Comparison of ENCODE assay signal across 17 cellular contexts in the genomic region with DNA sequence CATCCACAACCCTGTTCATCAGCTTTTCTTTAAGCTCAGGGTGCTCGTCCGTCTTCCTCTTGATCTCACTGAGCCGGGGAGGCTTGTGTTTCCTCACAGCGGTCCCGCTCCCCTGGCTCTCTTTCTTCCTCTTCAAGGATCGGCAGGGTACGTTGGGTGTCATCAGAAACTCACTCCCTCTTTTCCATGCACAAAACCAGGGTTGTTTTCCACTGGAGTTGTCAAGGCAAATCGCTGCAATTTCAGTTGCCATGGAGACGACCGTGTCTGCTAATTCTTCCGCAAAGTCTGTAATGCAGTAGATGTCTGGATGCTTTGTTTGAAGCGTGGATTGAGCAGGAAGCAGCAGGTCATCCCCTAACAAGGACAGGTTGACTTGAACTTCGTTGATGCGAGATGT.
DNase-seq lines count a peak whose midpoint lies in the region; TF ChIP-seq lines count a peak whose summit lies in the region.
"Had no signal": no experiment of that assay in that cellular context is flagged by ENCODE, and none has a peak within 500 bp of the region (broad histone marks: within the 10 kb centered on the region; RNA-seq: fewer than 3 reads in every experiment).

No MANE protein-coding gene starts in this region.

- peaks cover 10% of the 10 kb centered on the region for H3K4me1 Mint-ChIP-seq in brain
- H3K4me1 Mint-ChIP-seq in neural crest cell: peaks cover 4% of the 10 kb centered on the region
- H3K4me1 Mint-ChIP-seq in CD14-positive monocyte: no peaks in the 10 kb centered on the region
- H3K4me1 Mint-ChIP-seq: IgD-negative memory B cell had no signal

- intact Hi-C loops in CD14-positive monocyte (cut with micrococcal nuclease): no loop called here

- peaks cover 0 to 9% (median 4%) of the 10 kb centered on the region in 5 experiments for H3K9me3 Mint-ChIP-seq in brain
- H3K9me3 Mint-ChIP-seq in neural crest cell: peaks cover 7% of the 10 kb centered on the region
- peaks cover 8 to 26% (median 19%) of the 10 kb centered on the region in 7 donors for H3K9me3 Mint-ChIP-seq in CD14-positive monocyte
- H3K9me3 Mint-ChIP-seq: H9 had no signal

- no peak overlapping the region for H3K27ac ChIP-seq in BLaER1 treated with 17β-estradiol and CSF1 and Interleukin-3, amounts not matched to agents 10 nM and 100 nM

- H3K27me3 ChIP-seq in BLaER1 treated with 17β-estradiol and CSF1 and Interleukin-3, amounts not matched to agents 10 nM and 100 nM: no peaks in the 10 kb centered on the region

- H3K4me1 ChIP-seq in BLaER1 treated with 17β-estradiol and CSF1 and Interleukin-3, amounts not matched to agents 10 nM and 100 nM: peaks cover 11 to 27% (median 16%) of the 10 kb centered on the region in 10 experiments

- no peak for TF ChIP-seq CTCF in brain (conservative IDR thresholded peaks at IDR 0.05)
- TF ChIP-seq CTCF in neural crest cell (conservative IDR thresholded peaks at IDR 0.05): no peak
- no peak for TF ChIP-seq CTCF in CD14-positive monocyte (IDR thresholded peaks at IDR 0.05)

- peak; percentile 56 for DNase-seq in Ammon's horn (ENCODE audit: low spot score)
- DNase-seq in neural crest cell (ENCODE audit: low read depth, low spot score): no peak
- DNase-seq in CD14-positive monocyte (ENCODE audit: low spot score): no peak
- DNase-seq in activated CD4-positive, alpha-beta T cell treated with anti-CD3 and anti-CD28 coated beads, Interleukin-2, amount 50 U/mL, for 48 hours: no peak
- no peak for DNase-seq in NCI-H1436 (lab: John Stamatoyannopoulos, UW)
- DNase-seq in activated gamma-delta T cell (lab: John Stamatoyannopoulos, UW): no peak
- DNase-seq: ACHN; Calu3; CD8-positive, alpha-beta T cell; DMS79; GOT3; H9; KBM-7 had no signal

- H3K9me3 ChIP-seq in BLaER1 treated with 17β-estradiol and CSF1 and Interleukin-3, amounts not matched to agents 10 nM and 100 nM (replicated peaks in 1 of 11): peaks cover 0 to 9% (median 0%) of the 10 kb centered on the region in 11 experiments; a peak in 1 of 22 replicates

- H3K4me2 ChIP-seq in BLaER1 treated with 17β-estradiol and CSF1 and Interleukin-3, amounts not matched to agents 10 nM and 100 nM: peak overlapping the region in 6 of 11 experiments; percentile 61 to 76 (median 72); a peak in 8 of 22 replicates

- no peaks in the 10 kb centered on the region for H3K36me3 ChIP-seq in BLaER1 treated with 17β-estradiol and CSF1 and Interleukin-3, amounts not matched to agents 10 nM and 100 nM

- H3K9ac ChIP-seq in BLaER1 treated with 17β-estradiol and CSF1 and Interleukin-3, amounts not matched to agents 10 nM and 100 nM: no peak overlapping the region

- H3K27ac Mint-ChIP-seq in brain (peak overlapping the region in 3 of 5 experiments; percentile 12 to 91 (median 53)), neural crest cell (ENCODE audit: unreplicated experiment) (peak overlapping the region; percentile 58), CD14-positive monocyte (no peak overlapping the region)
- H3K27ac Mint-ChIP-seq: CD8-positive, alpha-beta T cell; IgD-negative memory B cell had no signal

- H4K20me1 ChIP-seq in BLaER1 treated with 17β-estradiol and CSF1 and Interleukin-3, amounts not matched to agents 10 nM and 100 nM: no peaks in the 10 kb centered on the region

- H3K4me3 Mint-ChIP-seq in brain: no peak overlapping the region
- H3K4me3 Mint-ChIP-seq in neural crest cell: no peak overlapping the region
- no peak overlapping the region for H3K4me3 Mint-ChIP-seq in CD14-positive monocyte
- H3K4me3 Mint-ChIP-seq: CD8-positive, alpha-beta T cell; H9; IgD-negative memory B cell had no signal

- H3K36me3 Mint-ChIP-seq in brain (peaks cover 15% of the 10 kb centered on the region), neural crest cell (ENCODE audit: low read depth) (no peaks in the 10 kb centered on the region), CD14-positive monocyte (no peaks in the 10 kb centered on the region)
- H3K36me3 Mint-ChIP-seq: CD8-positive, alpha-beta T cell; IgD-negative memory B cell had no signal

- H3K4me3 ChIP-seq in BLaER1 treated with 17β-estradiol and CSF1 and Interleukin-3, amounts not matched to agents 10 nM and 100 nM: no peak overlapping the region
- H3K4me3 ChIP-seq: GM12878 had no signal

- H3K27me3 Mint-ChIP-seq in brain: no peaks in the 10 kb centered on the region
- peaks cover 2% of the 10 kb centered on the region for H3K27me3 Mint-ChIP-seq in neural crest cell (ENCODE audit: low read depth)
- H3K27me3 Mint-ChIP-seq in CD14-positive monocyte (ENCODE audit: low read depth in 3 of 3): peaks cover 0 to 3% (median 0%) of the 10 kb centered on the region in 3 donors

Comparison
In these comparisons a context has a peak if more than half of its experiments do, and no peak if none do; other contexts are left out.
1. H3K27ac Mint-ChIP-seq: peak in brain (3 of 5) and neural crest cell (single experiment); none in CD14-positive monocyte (0 of 7).